In the genomic region with DNA sequence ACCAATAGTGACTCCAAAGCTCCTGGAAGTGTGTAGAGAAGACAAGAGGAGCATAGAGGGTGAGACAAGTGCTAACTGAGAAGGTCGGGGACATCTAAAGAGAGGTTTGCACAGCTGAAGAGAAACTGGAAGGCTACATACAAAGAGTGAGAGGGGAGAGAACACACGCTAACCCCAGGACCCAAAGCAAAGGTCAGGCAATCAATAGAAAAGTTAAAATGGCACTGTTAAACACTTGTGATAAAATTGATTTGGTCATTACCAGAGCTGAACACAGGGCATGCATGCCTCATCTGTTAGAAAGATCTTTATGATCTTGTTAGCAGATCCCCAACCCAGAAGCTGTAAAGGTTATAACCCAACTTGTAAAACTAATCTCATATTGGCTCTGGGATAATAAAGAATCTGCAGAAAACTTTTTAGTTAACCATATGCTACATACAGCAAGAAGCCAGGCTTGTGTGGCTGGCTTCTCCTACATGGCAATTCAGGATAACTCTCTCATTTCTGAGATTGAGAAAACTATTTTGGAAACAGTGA, we compare ENCODE assay signal across 24 cellular contexts.
DNase-seq lines count a peak whose midpoint lies in the region; ATAC-seq, FAIRE-seq and TF ChIP-seq lines count a peak whose summit lies in the region.
"Had no signal": no experiment of that assay in that cellular context is flagged by ENCODE, and none has a peak within 500 bp of the region (broad histone marks: within the 10 kb centered on the region; RNA-seq: fewer than 3 reads in every experiment).

No MANE protein-coding gene starts in this region.

- FAIRE-seq in HepG2 (lab: Jason Lieb, UNC) (no peak), endothelial cell of umbilical vein (lab: Jason Lieb, UNC) (peak; percentile 15)
- FAIRE-seq: A549, GM12892, H1 had no signal

- WGBS in liver, result 29% methylated on average over 2 of the region's 2 CpGs
- 0% methylated on average over 2 of the region's 2 CpGs for WGBS in HepG2 (ENCODE audit: low lambda C conversion rate)
- 93 to 97% (median 96%) methylated on average over 2 of the region's 2 CpGs for WGBS in heart left ventricle, 4 donors

- no peaks in the 10 kb centered on the region for H3K79me2 ChIP-seq in HepG2 (ENCODE audit: insufficient read depth, low read length)
- H3K79me2 ChIP-seq in endothelial cell of umbilical vein (ENCODE audit: control insufficient read depth, insufficient read depth, low read length), result no peaks in the 10 kb centered on the region

- CTCF ChIA-PET in HepG2 (lab: Yijun Ruan, JAX; ENCODE audit: low intra/inter-chr PET ratio, low total read pairs) (no interaction called here), endothelial cell of umbilical vein (lab: Charles Lee) (no interaction called here), GM10248 (lab: Yijun Ruan, JAX) (interaction anchor here (0.8 to 1.8 kb wide), 6 partner anchors 9 to 209 kb away, joined by 3 to 7 read pairs (median 4); no protein-coding TSS in a partner anchor)

- no peaks in the 10 kb centered on the region for H3K9me1 ChIP-seq in endothelial cell of umbilical vein (replicated peaks; ENCODE audit: control insufficient read depth, extremely low read depth, insufficient read depth, low read length)

- no peak for DNase-seq in HepG2 (ENCODE audit: low spot score)
- no peak for DNase-seq in endothelial cell of umbilical vein (ENCODE audit: low read depth, low spot score)
- DNase-seq in left lobe of liver (ENCODE audit: low spot score), result no peak
- DNase-seq in mucosa of descending colon, result no peak
- no peak for DNase-seq in GM10248 (ENCODE audit: extremely low spot score)
- no peak for DNase-seq in heart left ventricle
- DNase-seq: 8988T; ACHN; AML-193; C1 segment of cervical spinal cord; Calu3; CD4-positive, CD25-positive, alpha-beta regulatory T cell; COR-L47; DMS53; DMS79 treated with DMSO at 0.1 percent for 48 hours; GF-D8; GM23248; H9 had no signal

- TF ChIP-seq CTCF in liver (IDR thresholded peaks at IDR 0.05; ENCODE audit: low read depth, low read length, missing input control), result no peak
- no peak for TF ChIP-seq CTCF in HepG2 (CRISPR knock-in tag; IDR thresholded peaks at IDR 0.05)
- no peak for TF ChIP-seq CTCF in endothelial cell of umbilical vein (IDR thresholded peaks at IDR 0.05; ENCODE audit: extremely low read depth in 1 of 2, insufficient read depth in 1 of 2, low read depth in 1 of 2, low read length in 2 of 2)
- no peak for TF ChIP-seq CTCF in mucosa of descending colon (IDR thresholded peaks at IDR 0.05)
- TF ChIP-seq CTCF in GM10248 (IDR thresholded peaks at IDR 0.05; ENCODE audit: control extremely low read depth, extremely low read depth, low read depth, missing control alignments), result no peak
- TF ChIP-seq CTCF in heart left ventricle (IDR thresholded peaks at IDR 0.05), result no peak

- H3K9ac ChIP-seq in liver (ENCODE audit: low read depth in 1 of 2, low read length in 2 of 2) (no peak overlapping the region), HepG2 (ENCODE audit: insufficient read depth, low read depth, low read length) (no peak overlapping the region), endothelial cell of umbilical vein (replicated peaks; ENCODE audit: extremely low read depth, insufficient read depth, low read length) (no peak overlapping the region)
- H3K9ac ChIP-seq: GM23248 had no signal

- H3K27ac ChIP-seq in liver (ENCODE audit: low read depth in 1 of 2, low read length in 2 of 2), result peak overlapping the region in 1 of 2 donors; percentile 60
- H3K27ac ChIP-seq in HepG2 (ENCODE audit: extremely low read length, insufficient read depth, low read length), result no peak overlapping the region
- no peak overlapping the region for H3K27ac ChIP-seq in endothelial cell of umbilical vein (ENCODE audit: insufficient read depth, low read depth, low read length)
- H3K27ac ChIP-seq in heart left ventricle, result no peak overlapping the region
- H3K27ac ChIP-seq: A549 had no signal

- no peaks in the 10 kb centered on the region for H3K9me3 ChIP-seq in liver (ENCODE audit: control insufficient read depth in 4 of 4, low read length in 3 of 4)
- no peaks in the 10 kb centered on the region for H3K9me3 ChIP-seq in HepG2 (ENCODE audit: low read length)
- no peaks in the 10 kb centered on the region for H3K9me3 ChIP-seq in endothelial cell of umbilical vein (replicated peaks; ENCODE audit: control insufficient read depth, insufficient read depth, low read length)
- no peaks in the 10 kb centered on the region for H3K9me3 ChIP-seq in mucosa of descending colon
- H3K9me3 ChIP-seq in heart left ventricle, result no peaks in the 10 kb centered on the region
- H3K9me3 ChIP-seq: A549 had no signal

- ATAC-seq in HepG2 (no peak), left lobe of liver (peak; percentile 58), mucosa of descending colon (peak; percentile 80), GM21786 (IDR thresholded peaks at IDR 0.05; ENCODE audit: unreplicated experiment) (no peak), heart left ventricle (no peak)
- ATAC-seq: A549, HCT116 had no signal

- H3K4me3 ChIP-seq in liver (ENCODE audit: low read depth in 1 of 3, low read length in 3 of 3) (no peak overlapping the region), HepG2 (replicated peaks in 1 of 3; ENCODE audit: insufficient read depth in 1 of 3, low read depth in 2 of 3, low read length in 3 of 3) (no peak overlapping the region), endothelial cell of umbilical vein (replicated peaks in 1 of 3; ENCODE audit: insufficient read depth in 1 of 3, low read depth in 1 of 3, low read length in 3 of 3) (no peak overlapping the region), mucosa of descending colon (no peak overlapping the region), heart left ventricle (no peak overlapping the region)
- H3K4me3 ChIP-seq: A549, GM23248 had no signal

- H3K36me3 ChIP-seq in liver (ENCODE audit: control insufficient read depth in 4 of 4, insufficient read depth in 3 of 4, low read depth in 1 of 4, low read length in 3 of 4) (no peaks in the 10 kb centered on the region), HepG2 (replicated peaks in 1 of 2; ENCODE audit: control insufficient read depth in 1 of 2, insufficient read depth in 2 of 2, low read length in 2 of 2) (no peaks in the 10 kb centered on the region), endothelial cell of umbilical vein (ENCODE audit: control insufficient read depth in 2 of 2, extremely low read depth in 1 of 2, insufficient read depth in 2 of 2, low read length in 2 of 2) (no peaks in the 10 kb centered on the region), mucosa of descending colon (ENCODE audit: low read depth) (no peaks in the 10 kb centered on the region), heart left ventricle (no peaks in the 10 kb centered on the region)

- intact Hi-C loops in HepG2 (cut with micrococcal nuclease; ENCODE audit: unreplicated experiment) (no loop called here), endothelial cell of umbilical vein (cut with micrococcal nuclease) (no loop called here), mucosa of descending colon (cut with DNase I, micrococcal nuclease) (no loop called here), heart left ventricle (cut with DNase I) (no loop called here)

- no peaks in the 10 kb centered on the region for H3K27me3 ChIP-seq in liver (ENCODE audit: control insufficient read depth in 4 of 4, insufficient read depth in 4 of 4, low read length in 3 of 4)
- H3K27me3 ChIP-seq in HepG2 (ENCODE audit: control insufficient read depth in 1 of 2, insufficient read depth in 2 of 2, low read length in 2 of 2), result peaks cover 0 to 19% of the 10 kb centered on the region in 2 experiments; a peak in 2 of 5 replicates
- no peaks in the 10 kb centered on the region for H3K27me3 ChIP-seq in endothelial cell of umbilical vein (ENCODE audit: control insufficient read depth in 2 of 2, insufficient read depth in 2 of 2, low read length in 2 of 2)
- H3K27me3 ChIP-seq in heart left ventricle, result no peaks in the 10 kb centered on the region

- BruUV-seq in HepG2 (replicated peaks; lab: Mats Ljungman, UMichigan), result no TSS peak
- BruUV-seq in endothelial cell of umbilical vein (replicated peaks; lab: Mats Ljungman, UMichigan), result no TSS peak

- H3K4me2 ChIP-seq in HepG2 (ENCODE audit: low read depth, low read length) (no peak overlapping the region), endothelial cell of umbilical vein (ENCODE audit: insufficient read depth, low read length) (no peak overlapping the region)
- H3K4me2 ChIP-seq: A549 had no signal

- H3K4me1 ChIP-seq in liver (ENCODE audit: control insufficient read depth in 4 of 4, insufficient read depth in 4 of 4, low read length in 3 of 4), result peaks cover 13 to 48% (median 37%) of the 10 kb centered on the region in 4 donors
- H3K4me1 ChIP-seq in HepG2 (ENCODE audit: insufficient read depth, low read length), result peaks cover 15% of the 10 kb centered on the region
- H3K4me1 ChIP-seq in endothelial cell of umbilical vein (ENCODE audit: control insufficient read depth, extremely low read depth, insufficient read depth, low read length), result no peaks in the 10 kb centered on the region
- peaks cover 6% of the 10 kb centered on the region for H3K4me1 ChIP-seq in mucosa of descending colon (ENCODE audit: low read depth)
- H3K4me1 ChIP-seq in heart left ventricle, result peaks cover 0 to 4% (median 0%) of the 10 kb centered on the region in 12 donors
- H3K4me1 ChIP-seq: A549 had no signal

- in situ Hi-C loops in HepG2 (cut with HindIII; ENCODE audit: extremely low pct_ligation_motif_present, low pct_unique_long_range_greater_than_20kb), result no loop called here

- no peak for TF ChIP-seq POLR2A in HepG2 (IDR thresholded peaks at IDR 0.05; ENCODE audit: insufficient read depth in 1 of 2, low read depth in 2 of 2, low read length in 2 of 2)
- no peak for TF ChIP-seq POLR2A in endothelial cell of umbilical vein (IDR thresholded peaks at IDR 0.05; ENCODE audit: low read depth, low read length)
- no peak for TF ChIP-seq POLR2A in heart left ventricle (IDR thresholded peaks at IDR 0.05)

- dilution Hi-C loops in endothelial cell of umbilical vein (cut with MboI; ENCODE audit: extremely low pct_ligation_motif_present, low sequenced_read_pairs), result no loop called here

- H4K20me1 ChIP-seq in HepG2 (ENCODE audit: insufficient read depth, low read length) (no peaks in the 10 kb centered on the region), endothelial cell of umbilical vein (replicated peaks; ENCODE audit: control insufficient read depth, extremely low read depth, insufficient read depth, low read length) (no peaks in the 10 kb centered on the region)

- TF ChIP-seq RAD21 in liver (IDR thresholded peaks at IDR 0.05) (peak in 1 of 2 donors; percentile 46), HepG2 (CRISPR knock-in tag; IDR thresholded peaks at IDR 0.05) (no peak)

- H2AFZ ChIP-seq in HepG2 (ENCODE audit: low read length) (no peak overlapping the region), endothelial cell of umbilical vein (ENCODE audit: low read depth, low read length) (no peak overlapping the region)
- H2AFZ ChIP-seq: GM23248 had no signal

- TF ChIP-seq EP300 in HepG2 (IDR thresholded peaks at IDR 0.05; ENCODE audit: low read depth in 2 of 2, low read length in 2 of 2), result no peak
- TF ChIP-seq EP300 in HepG2 (CRISPR knock-in tag; IDR thresholded peaks at IDR 0.05; ENCODE audit: borderline replicate concordance), result no peak

- POLR2A ChIA-PET in HepG2 (lab: Yijun Ruan, JAX), result no interaction called here
- POLR2A ChIA-PET in endothelial cell of umbilical vein (lab: Charles Lee), result no interaction called here
- POLR2A ChIA-PET in GM10248 (lab: Yijun Ruan, JAX), result no interaction called here

TF ChIP-seq in HepG2, 621 proteins besides CTCF, POLR2A, EP300 and RAD21 (continues in another document):
- no peak for TF ChIP-seq TBX3 (IDR thresholded peaks at IDR 0.05; ENCODE audit: borderline replicate concordance)

Comparison
In these comparisons a context has a peak if more than half of its experiments do, and no peak if none do; other contexts are left out.
1. ATAC-seq: peak in left lobe of liver (single experiment) and mucosa of descending colon (single experiment); none in HepG2 (single experiment), GM21786 (single experiment) and heart left ventricle (0 of 4).